Comparison of ENCODE assay signal across 32 cellular contexts in genomic region chr11:124918950-124919349, GRCh38. TPM values are rescaled to one million over a fixed set of nuclear protein-coding genes. Genes with fewer than 3 reads are reported as not detected.
DNase-seq lines count a peak whose midpoint lies in the region; ATAC-seq, FAIRE-seq and TF ChIP-seq lines count a peak whose summit lies in the region.
"Had no signal": no experiment of that assay in that cellular context is flagged by ENCODE, and none has a peak within 500 bp of the region (broad histone marks: within the 10 kb centered on the region; RNA-seq: fewer than 3 reads in every experiment).

Gene HEPN1, plus strand, starts transcription at chr11:124919250.

- no peak within 1 kb of the TSS for H2BK5ac ChIP-seq in mesenchymal stem cell (ENCODE audit: low read depth, low read length, poor library complexity, severe bottlenecking)

- H3K36me3 ChIP-seq in K562 (ENCODE audit: control insufficient read depth, insufficient read depth, low read length) = no peaks in the 10 kb centered on the region
- H3K36me3 ChIP-seq in mesenchymal stem cell (ENCODE audit: control insufficient read depth in 1 of 2, insufficient read depth in 2 of 2, low read depth in 1 of 2, low read length in 2 of 2) = no peaks in the 10 kb centered on the region
- no peaks in the 10 kb centered on the region for H3K36me3 ChIP-seq in upper lobe of left lung
- H3K36me3 ChIP-seq: heart left ventricle, WERI-Rb-1 had no signal

- ATAC-seq in K562 = no peak
- no peak for ATAC-seq in upper lobe of left lung (ENCODE audit: low FRiP score in 2 of 2)
- no peak for ATAC-seq in HG03175 (IDR thresholded peaks at IDR 0.05; ENCODE audit: unreplicated experiment)
- ATAC-seq: effector memory CD8-positive, alpha-beta T cell; heart left ventricle; left cardiac atrium; PC-3 had no signal

- H3K9ac ChIP-seq in K562 (ENCODE audit: insufficient read depth in 1 of 2, low read depth in 2 of 2, low read length in 2 of 2) = no peak within 1 kb of the TSS; a peak in 1 of 4 replicates
- no peak within 1 kb of the TSS for H3K9ac ChIP-seq in mesenchymal stem cell (ENCODE audit: low read length)

- no peaks in the 10 kb centered on the region for H3K9me3 Mint-ChIP-seq in activated naive CD8-positive, alpha-beta T cell (ENCODE audit: low read depth)
- no peaks in the 10 kb centered on the region for H3K9me3 Mint-ChIP-seq in activated naive CD8-positive, alpha-beta T cell treated with anti-CD3 and anti-CD28 coated beads for 36 hours
- H3K9me3 Mint-ChIP-seq: activated CD4-positive, alpha-beta T cell treated with anti-CD3 and anti-CD28 coated beads, Interleukin-2, amount 10 ng/mL, durations not matched to agents 24 days and 14 days; activated T-cell treated with anti-CD3 and anti-CD28 coated beads, Interleukin-2, amount 50 U/mL, for 24 hours; effector memory CD8-positive, alpha-beta T cell had no signal

- FAIRE-seq in K562 (lab: Jason Lieb, UNC) = no peak
- FAIRE-seq: GM12891 had no signal

- no peaks in the 10 kb centered on the region for H3K27me3 Mint-ChIP-seq in activated naive CD8-positive, alpha-beta T cell
- no peaks in the 10 kb centered on the region for H3K27me3 Mint-ChIP-seq in activated naive CD8-positive, alpha-beta T cell treated with anti-CD3 and anti-CD28 coated beads for 36 hours
- H3K27me3 Mint-ChIP-seq: activated T-cell treated with anti-CD3 and anti-CD28 coated beads, Interleukin-2, amount 50 U/mL, for 24 hours had no signal

- no peaks in the 10 kb centered on the region for H3K9me1 ChIP-seq in K562 (ENCODE audit: control insufficient read depth, insufficient read depth, low read length)

- peaks cover 29% of the 10 kb centered on the region for H3K4me1 Mint-ChIP-seq in activated naive CD8-positive, alpha-beta T cell (ENCODE audit: low read depth)
- H3K4me1 Mint-ChIP-seq in activated naive CD8-positive, alpha-beta T cell treated with anti-CD3 and anti-CD28 coated beads for 36 hours = peaks cover 14% of the 10 kb centered on the region
- H3K4me1 Mint-ChIP-seq: memory B cell had no signal

- POLR2A ChIA-PET in K562 (lab: Yijun Ruan, JAX) = no interaction called here

- CTCF ChIA-PET in K562 (lab: Yijun Ruan, JAX; ENCODE audit: low intra/inter-chr PET ratio) = no interaction called here

- 5% methylated on average over 3 of the region's 3 CpGs for WGBS in K562 (ENCODE audit: insufficient coverage, low coverage, missing lambda C conversion rate)
- WGBS in mesenchymal stem cell = 95% methylated on average over 3 of the region's 3 CpGs
- whole genome bisulfite sequencing in upper lobe of left lung, 2 donors = 77 to 79% methylated on average over 3 of the region's 3 CpGs

- no peak within 1 kb of the TSS for H3K27ac Mint-ChIP-seq in activated naive CD8-positive, alpha-beta T cell
- H3K27ac Mint-ChIP-seq in activated naive CD8-positive, alpha-beta T cell treated with anti-CD3 and anti-CD28 coated beads for 36 hours = no peak within 1 kb of the TSS
- H3K27ac Mint-ChIP-seq: activated CD4-positive, alpha-beta T cell treated with anti-CD3 and anti-CD28 coated beads, Interleukin-2, amount 10 ng/mL, durations not matched to agents 24 days and 14 days; effector memory CD8-positive, alpha-beta T cell; memory B cell had no signal

- no peak for DNase-seq in activated naive CD8-positive, alpha-beta T cell treated with anti-CD3 and anti-CD28 coated beads for 36 hours
- DNase-seq in K562 (ENCODE audit: extremely low read depth in 1 of 4, low spot score in 3 of 4) (no peak), mesenchymal stem cell (no peak), upper lobe of left lung (no peak), putamen (ENCODE audit: low spot score) (no peak), NCI-H1694 (lab: John Stamatoyannopoulos, UW) (no peak)
- DNase-seq: 8988T; activated CD4-positive, alpha-beta T cell treated with anti-CD3 and anti-CD28 coated beads, Interleukin-2, amount 10 ng/mL, durations not matched to agents 24 days and 14 days; activated T-cell treated with anti-CD3 and anti-CD28 coated beads, Interleukin-2, amount 50 U/mL, for 24 hours; effector memory CD8-positive, alpha-beta T cell; heart left ventricle; left cardiac atrium; NCI-H187; NCI-H2171; NCI-H510A treated with DMSO at 0.1 percent for 48 hours; PC-3; retina; SHP77; stimulated activated CD4-positive, alpha-beta T cell treated with anti-CD3 and anti-CD28 coated beads, Interleukin-1b, Interleukin-23, amount 100 ng/mL, for 48 hours; stimulated activated CD8-positive, alpha-beta memory T cell treated with anti-CD3 and anti-CD28 coated beads, Interleukin-4, amount 100 ng/mL, for 48 hours; WERI-Rb-1 had no signal

- no peak within 1 kb of the TSS for H2AK5ac ChIP-seq in mesenchymal stem cell (ENCODE audit: low read length, severe bottlenecking)

- no peak within 1 kb of the TSS for H3K14ac ChIP-seq in mesenchymal stem cell (ENCODE audit: low read length in 2 of 2)

- peaks cover 22 to 45% of the 10 kb centered on the region in 2 experiments; a peak in 4 of 5 replicates for H3K27me3 ChIP-seq in K562 (ENCODE audit: control insufficient read depth in 2 of 2, insufficient read depth in 2 of 2, low read length in 2 of 2)
- H3K27me3 ChIP-seq in mesenchymal stem cell (ENCODE audit: control insufficient read depth in 1 of 2, insufficient read depth in 1 of 2, low read length in 2 of 2) = peaks cover 0 to 5% of the 10 kb centered on the region in 2 experiments
- no peaks in the 10 kb centered on the region for H3K27me3 ChIP-seq in upper lobe of left lung

- no peak within 1 kb of the TSS for H2BK12ac ChIP-seq in mesenchymal stem cell (ENCODE audit: low read length in 2 of 2)

- no peak within 1 kb of the TSS for H3K4me3 ChIP-seq in K562
- H3K4me3 ChIP-seq in mesenchymal stem cell (ENCODE audit: insufficient read depth in 1 of 2, low read depth in 1 of 2, low read length in 2 of 2) = no peak within 1 kb of the TSS
- H3K4me3 ChIP-seq in upper lobe of left lung = no peak within 1 kb of the TSS

- no peak within 1 kb of the TSS for H4K91ac ChIP-seq in mesenchymal stem cell (ENCODE audit: low read length)

- peak within 1 kb of the TSS; percentile 23 for H3K4me3 Mint-ChIP-seq in activated naive CD8-positive, alpha-beta T cell
- H3K4me3 Mint-ChIP-seq in activated naive CD8-positive, alpha-beta T cell treated with anti-CD3 and anti-CD28 coated beads for 36 hours = no peak within 1 kb of the TSS
- H3K4me3 Mint-ChIP-seq: memory B cell had no signal

- no peaks in the 10 kb centered on the region for H3K4me1 ChIP-seq in K562 (replicated peaks in 1 of 2; ENCODE audit: control insufficient read depth in 2 of 2, insufficient read depth in 2 of 2, low read length in 2 of 2)
- H3K4me1 ChIP-seq in mesenchymal stem cell (ENCODE audit: control insufficient read depth, insufficient read depth, low read depth, low read length) = peaks cover 13% of the 10 kb centered on the region
- H3K4me1 ChIP-seq in upper lobe of left lung = peaks cover 0 to 16% (median 10%) of the 10 kb centered on the region in 4 donors

- TF ChIP-seq POLR2A in K562 (conservative IDR thresholded peaks at IDR 0.05) = no peak
- TF ChIP-seq POLR2A in upper lobe of left lung (IDR thresholded peaks at IDR 0.05) = no peak

- no peaks in the 10 kb centered on the region for H3K79me2 ChIP-seq in K562 (ENCODE audit: control insufficient read depth, insufficient read depth, low read length)

- H3K27ac ChIP-seq in K562 (ENCODE audit: extremely low read depth, low read depth, low read length) = no peak within 1 kb of the TSS
- no peak within 1 kb of the TSS for H3K27ac ChIP-seq in mesenchymal stem cell (ENCODE audit: low read length, poor library complexity, severe bottlenecking)
- peak within 1 kb of the TSS in 3 of 4 donors; percentile 79 to 87 (median 81) for H3K27ac ChIP-seq in upper lobe of left lung
- H3K27ac ChIP-seq: coronary artery, WERI-Rb-1 had no signal

- H3K4me2 ChIP-seq in K562 (ENCODE audit: insufficient read depth, low read length) = no peak within 1 kb of the TSS
- no peak within 1 kb of the TSS for H3K4me2 ChIP-seq in mesenchymal stem cell (ENCODE audit: low read length, poor library complexity, severe bottlenecking)

- no peak within 1 kb of the TSS for H3K4ac ChIP-seq in mesenchymal stem cell (ENCODE audit: low read depth in 1 of 2, low read length in 2 of 2)

- H2BK120ac ChIP-seq in mesenchymal stem cell (ENCODE audit: low read depth, low read length) = no peak within 1 kb of the TSS

- no TSS peak for BruUV-seq in K562 (replicated peaks; lab: Mats Ljungman, UMichigan)

- H4K8ac ChIP-seq in mesenchymal stem cell (ENCODE audit: low read length) = peak within 1 kb of the TSS; percentile 32

- H2AFZ ChIP-seq in K562 (ENCODE audit: low read depth, low read length) = no peak within 1 kb of the TSS
- no peak within 1 kb of the TSS for H2AFZ ChIP-seq in mesenchymal stem cell (ENCODE audit: low read depth, low read length)

- H3K18ac ChIP-seq in mesenchymal stem cell (ENCODE audit: low read depth in 1 of 2, low read length in 2 of 2) = no peak within 1 kb of the TSS

- H3K23ac ChIP-seq in mesenchymal stem cell (ENCODE audit: low read length in 2 of 2) = no peak within 1 kb of the TSS

- intact Hi-C loops in K562 (cut with micrococcal nuclease) = no loop called here

- no peak within 1 kb of the TSS for H2BK15ac ChIP-seq in mesenchymal stem cell (ENCODE audit: low read depth, poor library complexity, severe bottlenecking)

- H4K20me1 ChIP-seq in K562 (replicated peaks; ENCODE audit: control insufficient read depth, insufficient read depth, low read length) = no peaks in the 10 kb centered on the region

- no peaks in the 10 kb centered on the region for H3K9me3 ChIP-seq in K562 (replicated peaks; ENCODE audit: control insufficient read depth, insufficient read depth, low read depth, low read length)
- H3K9me3 ChIP-seq in mesenchymal stem cell (ENCODE audit: control insufficient read depth, low read length) = no peaks in the 10 kb centered on the region
- H3K9me3 ChIP-seq in upper lobe of left lung = no peaks in the 10 kb centered on the region

- no peak for TF ChIP-seq CTCF in K562 (IDR thresholded peaks at IDR 0.05 in 2 of 3, conservative IDR thresholded peaks at IDR 0.05 in 1 of 3; ENCODE audit: insufficient read depth in 2 of 3, low read depth in 1 of 3, low read length in 3 of 3)
- TF ChIP-seq CTCF in upper lobe of left lung (IDR thresholded peaks at IDR 0.05) = no peak

- H3K79me1 ChIP-seq in mesenchymal stem cell (replicated peaks; ENCODE audit: low read length, poor library complexity, severe bottlenecking) = no peaks in the 10 kb centered on the region

- H3K36me3 Mint-ChIP-seq in activated naive CD8-positive, alpha-beta T cell = no peaks in the 10 kb centered on the region
- H3K36me3 Mint-ChIP-seq in activated naive CD8-positive, alpha-beta T cell treated with anti-CD3 and anti-CD28 coated beads for 36 hours = no peaks in the 10 kb centered on the region

- no peak for TF ChIP-seq EP300 in K562 (IDR thresholded peaks at IDR 0.05; ENCODE audit: low read length)
- TF ChIP-seq EP300 in upper lobe of left lung (IDR thresholded peaks at IDR 0.05) = no peak

- in situ Hi-C loops in K562 (cut with MboI) = no loop called here

- TF ChIP-seq RAD21 in K562 (CRISPR knock-in tag; conservative IDR thresholded peaks at IDR 0.05 in 1 of 2, IDR thresholded peaks at IDR 0.05 in 1 of 2) = no peak

RNA-seq across cellular contexts. Expression of gene HEPN1, which starts in this region (rescaled TPM):
- total RNA-seq in activated naive CD8-positive, alpha-beta T cell treated with anti-CD3 and anti-CD28 coated beads for 36 hours = not detected
- total RNA-seq in K562 (2011; cell fraction: chromatin; rRNA removed; ENCODE audit: low replicate concordance) = not detected in 2 replicates
- total RNA-seq in K562 (2011; cell fraction: nucleolus; rRNA removed) = not detected in 2 replicates
- total RNA-seq in K562 (2011; cell fraction: nucleoplasm; rRNA removed) = not detected in 2 replicates
- total RNA-seq in K562 (2014; rRNA removed) = not detected in 2 replicates
- total RNA-seq in K562 (2014; rRNA removed; fragmentation: Illumina TruSeq; extraction: Trizol) = not detected in 2 replicates
- total RNA-seq in K562 (2015; rRNA removed; fragmentation: Illumina TruSeq; extraction: Trizol) = not detected in 2 replicates
- total RNA-seq in K562 (2021) = not detected in 2 replicates
- not detected in 2 replicates for polyA plus RNA-seq in K562 (2011; rRNA removed)
- polyA plus RNA-seq in K562 (2011; cell fraction: cytosol; rRNA removed) = not detected in 2 replicates
- not detected in 2 replicates for polyA plus RNA-seq in K562 (2011; cell fraction: nucleus; rRNA removed)
- not detected in 2 replicates for polyA plus RNA-seq in K562 (2012)
- not detected in 2 replicates for polyA plus RNA-seq in K562 (2014; fragmentation: Illumina TruSeq; extraction: Trizol)
- not detected for polyA plus RNA-seq in K562 (2014; fragmentation: Nextera tagmentation; extraction: Ambion mirVana)
- not detected in 2 replicates for polyA plus RNA-seq in K562 (2014; rRNA removed)
- not detected in 2 replicates for polyA minus RNA-seq in K562 (2011; rRNA and poly(A)+ RNA removed)
- not detected in 2 replicates for polyA minus RNA-seq in K562 (2011; cell fraction: cytosol; rRNA and poly(A)+ RNA removed)
- not detected in 2 replicates for polyA minus RNA-seq in K562 (2011; cell fraction: nucleus; rRNA and poly(A)+ RNA removed)
- polyA plus RNA-seq in mesenchymal stem cell (2013, experiment 1 of 2) = not detected
- polyA plus RNA-seq in mesenchymal stem cell (2013, experiment 2 of 2) = not detected
- total RNA-seq in upper lobe of left lung = not detected
- total RNA-seq: activated CD4-positive, alpha-beta T cell treated with anti-CD3 and anti-CD28 coated beads, Interleukin-2, amount 10 ng/mL, durations not matched to agents 24 days and 14 days; activated CD8-positive, alpha-beta memory T cell treated with anti-CD3 and anti-CD28 coated beads for 36 hours; fibroblast of villous mesenchyme; heart left ventricle; left cardiac atrium; LHCN-M2; PC-3; smooth muscle cell; ureter had no signal
- polyA plus RNA-seq: esophagus, heart left ventricle, smooth muscle cell had no signal

Comparison
In these comparisons a context has a peak if more than half of its experiments do, and no peak if none do; other contexts are left out.
1. H3K27ac ChIP-seq: peak in upper lobe of left lung (3 of 4); none in K562 (single experiment) and mesenchymal stem cell (single experiment).